In the genomic region with DNA sequence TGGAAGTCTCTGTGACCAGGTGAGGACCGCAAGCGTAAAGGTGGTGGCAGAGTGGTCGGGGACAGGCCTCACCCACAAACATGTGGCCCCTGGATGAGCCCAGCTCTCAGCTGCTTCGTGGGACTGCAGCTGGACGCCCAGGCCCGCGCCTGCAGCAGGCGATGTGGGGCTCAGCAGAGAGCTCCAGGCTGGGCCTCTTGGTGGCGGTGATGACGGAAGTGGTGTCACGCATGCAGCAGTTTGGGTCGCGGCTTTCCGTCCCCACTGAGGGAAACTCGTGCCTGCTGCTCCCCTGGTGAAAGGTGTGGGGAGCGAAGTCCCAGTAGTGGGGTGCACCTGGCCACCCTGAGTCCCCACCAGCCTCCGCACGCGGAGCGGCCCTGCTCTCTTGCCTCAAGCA, we compare ENCODE assay signal across 20 cellular contexts.
"Had no signal": no experiment of that assay in that cellular context is flagged by ENCODE, and none has a peak within 500 bp of the region (broad histone marks: within the 10 kb centered on the region; RNA-seq: fewer than 3 reads in every experiment).

No MANE protein-coding gene starts in this region.

- H3K4me3 ChIP-seq: dorsolateral prefrontal cortex, gastrocnemius medialis, lung, ovary, psoas muscle, sigmoid colon, thoracic aorta, tibial nerve, upper lobe of right lung, uterus had no signal

- DNase-seq: dorsolateral prefrontal cortex; effector CD4-positive, alpha-beta T cell; foreskin fibroblast; gastrocnemius medialis; head of caudate nucleus; kidney; nephron progenitor cell; occipital lobe; ovary; sigmoid colon; stimulated activated CD4-positive, alpha-beta T cell treated with anti-CD3 and anti-CD28 coated beads, Interleukin-2, amount 100 ng/mL, for 24 hours; stimulated activated CD4-positive, alpha-beta T cell treated with anti-CD3 and anti-CD28 coated beads, Interleukin-4, amount 100 ng/mL, for 24 hours; uterus had no signal

- ATAC-seq: gastrocnemius medialis; left lobe of liver; stimulated activated effector memory CD8-positive, alpha-beta T cell treated with anti-CD3 and anti-CD28 coated beads, Interleukin-12 subunit alpha, Interleukin-12 subunit beta, amount 100 ng/mL, for 72 hours; upper lobe of right lung had no signal

- H3K27me3 ChIP-seq: dorsolateral prefrontal cortex, gastrocnemius medialis, ovary, sigmoid colon, tibial nerve, upper lobe of right lung, uterus had no signal

- H3K9me3 ChIP-seq: gastrocnemius medialis, ovary, psoas muscle, sigmoid colon, thoracic aorta, tibial nerve, upper lobe of right lung, uterus had no signal

- H3K4me1 ChIP-seq: gastrocnemius medialis, psoas muscle, sigmoid colon, upper lobe of right lung, uterus had no signal

- H3K36me3 ChIP-seq: ovary, uterus had no signal

- H3K27ac ChIP-seq: dorsolateral prefrontal cortex, gastrocnemius medialis, ovary, psoas muscle, sigmoid colon, thoracic aorta, tibial nerve, upper lobe of right lung, uterus had no signal
